ENCODE assay signal across 1 cellular context in genomic region chr20:64038252-64038578, GRCh38.
TF ChIP-seq lines count a peak whose summit lies in the region.

No MANE protein-coding gene starts in this region.

TF ChIP-seq in WTC11, 78 proteins besides CTCF, POLR2A, EP300 and RAD21 (continued from another document):
- TF ChIP-seq, protein P1, sequence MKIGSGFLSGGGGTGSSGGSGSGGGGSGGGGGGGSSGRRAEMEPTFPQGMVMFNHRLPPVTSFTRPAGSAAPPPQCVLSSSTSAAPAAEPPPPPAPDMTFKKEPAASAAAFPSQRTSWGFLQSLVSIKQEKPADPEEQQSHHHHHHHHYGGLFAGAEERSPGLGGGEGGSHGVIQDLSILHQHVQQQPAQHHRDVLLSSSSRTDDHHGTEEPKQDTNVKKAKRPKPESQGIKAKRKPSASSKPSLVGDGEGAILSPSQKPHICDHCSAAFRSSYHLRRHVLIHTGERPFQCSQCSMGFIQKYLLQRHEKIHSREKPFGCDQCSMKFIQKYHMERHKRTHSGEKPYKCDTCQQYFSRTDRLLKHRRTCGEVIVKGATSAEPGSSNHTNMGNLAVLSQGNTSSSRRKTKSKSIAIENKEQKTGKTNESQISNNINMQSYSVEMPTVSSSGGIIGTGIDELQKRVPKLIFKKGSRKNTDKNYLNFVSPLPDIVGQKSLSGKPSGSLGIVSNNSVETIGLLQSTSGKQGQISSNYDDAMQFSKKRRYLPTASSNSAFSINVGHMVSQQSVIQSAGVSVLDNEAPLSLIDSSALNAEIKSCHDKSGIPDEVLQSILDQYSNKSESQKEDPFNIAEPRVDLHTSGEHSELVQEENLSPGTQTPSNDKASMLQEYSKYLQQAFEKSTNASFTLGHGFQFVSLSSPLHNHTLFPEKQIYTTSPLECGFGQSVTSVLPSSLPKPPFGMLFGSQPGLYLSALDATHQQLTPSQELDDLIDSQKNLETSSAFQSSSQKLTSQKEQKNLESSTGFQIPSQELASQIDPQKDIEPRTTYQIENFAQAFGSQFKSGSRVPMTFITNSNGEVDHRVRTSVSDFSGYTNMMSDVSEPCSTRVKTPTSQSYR (CRISPR knock-in tag; IDR thresholded peaks at IDR 0.05): no peak
- no peak for TF ChIP-seq ZBTB43 (CRISPR knock-in tag; IDR thresholded peaks at IDR 0.05)
